Comparison of ENCODE assay signal across 8 cellular contexts in the genomic region with DNA sequence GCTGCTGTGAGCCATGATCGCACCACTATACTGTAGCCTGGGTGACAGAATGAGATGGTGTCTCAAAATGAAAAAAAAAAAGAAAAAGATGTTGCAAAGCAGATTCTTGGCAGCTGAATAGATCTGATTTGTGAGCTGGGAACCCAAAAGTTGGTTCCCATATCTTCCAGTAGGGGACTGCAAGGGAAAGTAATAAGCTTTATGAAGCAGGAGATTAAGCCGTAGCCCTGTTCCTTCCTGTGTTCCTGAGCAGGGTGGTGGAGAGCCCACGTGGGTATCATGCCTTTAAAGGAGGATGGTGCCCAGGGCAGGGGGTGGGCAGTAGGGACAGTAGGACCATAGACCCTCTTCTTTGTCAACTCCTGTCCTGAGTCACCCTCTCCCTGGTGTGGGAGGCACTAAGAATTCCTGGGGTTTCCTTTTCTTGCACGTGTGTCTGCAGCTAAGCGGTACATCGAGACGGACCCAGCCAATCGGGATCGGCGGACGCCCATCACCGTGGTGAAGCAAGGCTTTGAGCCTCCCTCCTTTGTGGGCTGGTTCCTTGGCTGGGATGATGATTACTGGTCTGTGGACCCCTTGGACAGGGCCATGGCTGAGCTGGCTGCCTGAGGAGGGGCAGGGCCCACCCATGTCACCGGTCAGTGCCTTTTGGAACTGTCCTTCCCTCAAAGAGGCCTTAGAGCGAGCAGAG. TPM values are rescaled to one million over a fixed set of nuclear protein-coding genes. Genes with fewer than 3 reads are reported as not detected.
DNase-seq lines count a peak whose midpoint lies in the region; ATAC-seq and TF ChIP-seq lines count a peak whose summit lies in the region.

No MANE protein-coding gene starts in this region.

- H3K4me1 ChIP-seq in right lobe of liver (peaks cover 0 to 2% (median under 1%) of the 10 kb centered on the region in 4 donors), tibial artery (peaks cover 0 to 80% (median 51%) of the 10 kb centered on the region in 4 donors)

- WGBS in right lobe of liver (ENCODE audit: insufficient coverage, low coverage, low lambda C conversion rate, missing lambda C conversion rate), result 73% methylated on average over 3 of the region's 14 CpGs

- intact Hi-C loops in right lobe of liver (cut with DNase I), result no loop called here
- intact Hi-C loops in tibial artery (cut with DNase I; ENCODE audit: low total_unique reads), result no loop called here

- ATAC-seq in right lobe of liver (peak in 3 of 4 donors; percentile 14 to 32 (median 21)), HG02884 (IDR thresholded peaks at IDR 0.05; ENCODE audit: unreplicated experiment) (no peak), GM18873 (IDR thresholded peaks at IDR 0.05; ENCODE audit: low FRiP score, unreplicated experiment) (no peak)

- peak; percentile 16 to 28 (median 22) for TF ChIP-seq CTCF in right lobe of liver (IDR thresholded peaks at IDR 0.05)
- peak; percentile 52 to 67 for TF ChIP-seq CTCF in tibial artery (IDR thresholded peaks at IDR 0.05)

- no peaks in the 10 kb centered on the region for H3K27me3 ChIP-seq in right lobe of liver
- H3K27me3 ChIP-seq in tibial artery, result no peaks in the 10 kb centered on the region

- H3K9me3 ChIP-seq in right lobe of liver (no peaks in the 10 kb centered on the region), tibial artery (no peaks in the 10 kb centered on the region)

- TF ChIP-seq POLR2A in right lobe of liver (IDR thresholded peaks at IDR 0.05), result no peak

- DNase-seq in LHCN-M2 (ENCODE audit: low read depth) (peak; percentile 36), dermis blood vessel endothelial cell (peak; percentile 59), right lobe of liver (no peak), tibial artery (no peak), SHP77 (lab: John Stamatoyannopoulos, UW) (no peak), anterior cingulate cortex (lab: John Stamatoyannopoulos, UW) (no peak)

- H3K36me3 ChIP-seq in right lobe of liver (peaks cover 0 to 37% (median 5%) of the 10 kb centered on the region in 4 donors), tibial artery (peaks cover 59 to 85% (median 79%) of the 10 kb centered on the region in 3 donors)

- no peak overlapping the region for H3K4me3 ChIP-seq in right lobe of liver
- no peak overlapping the region for H3K4me3 ChIP-seq in tibial artery

- H3K27ac ChIP-seq in right lobe of liver, result peak overlapping the region in 2 of 3 donors; percentile 18 to 26
- H3K27ac ChIP-seq in tibial artery, result peak overlapping the region; percentile 76 to 95

RNA-seq across cellular contexts. Expression of a gene that starts 37.9 kb away (rescaled TPM):
- total RNA-seq in LHCN-M2 (2014; rRNA removed), result 88.7 and 107 TPM in 2 replicates
- polyA plus RNA-seq in LHCN-M2 (2012), result 57.1 TPM
- 310 and 473 TPM in 2 replicates for total RNA-seq in dermis blood vessel endothelial cell
- 100 to 1,000 TPM; 232 to 655 (median 443) TPM for total RNA-seq in right lobe of liver

Comparison
In these comparisons a context has a peak if more than half of its experiments do, and no peak if none do; other contexts are left out.
1. DNase-seq: peak in LHCN-M2 (single experiment) and dermis blood vessel endothelial cell (single experiment); none in right lobe of liver (0 of 3), tibial artery (0 of 2), SHP77 (0 of 2) and anterior cingulate cortex (0 of 58).
2. ATAC-seq: peak in right lobe of liver (3 of 4); none in HG02884 (single experiment) and GM18873 (single experiment).